Comparison of ENCODE assay signal across 1 cellular context in genomic region chr6:42429042-42429574, GRCh38.
TF ChIP-seq lines count a peak whose summit lies in the region.

No MANE protein-coding gene starts in this region.

TF ChIP-seq in HCT116, 20 proteins besides CTCF, POLR2A, EP300 and RAD21 (continued from another document):
- TF ChIP-seq ZBTB33 (IDR thresholded peaks at IDR 0.05; ENCODE audit: extremely low read depth, insufficient replicate concordance, low read length) (no peak), EZH2 (IDR thresholded peaks at IDR 0.05) (no peak), MAX (IDR thresholded peaks at IDR 0.05) (no peak), FOSL1 (IDR thresholded peaks at IDR 0.05; ENCODE audit: low read depth) (no peak), EGR1 (IDR thresholded peaks at IDR 0.05; ENCODE audit: low read depth) (no peak), YY1 (IDR thresholded peaks at IDR 0.05; ENCODE audit: extremely low read depth, insufficient replicate concordance, low read depth, low read length) (no peak), JUND (IDR thresholded peaks at IDR 0.05) (no peak), SIN3A (IDR thresholded peaks at IDR 0.05; ENCODE audit: low read depth) (no peak), CEBPB (IDR thresholded peaks at IDR 0.05; ENCODE audit: low read depth) (no peak), TCF7L2 (IDR thresholded peaks at IDR 0.05; ENCODE audit: borderline replicate concordance, extremely low read depth, insufficient read depth, insufficient read length) (no peak), CBX3 (IDR thresholded peaks at IDR 0.05; ENCODE audit: low read depth) (no peak)
- TF ChIP-seq, protein P1, sequence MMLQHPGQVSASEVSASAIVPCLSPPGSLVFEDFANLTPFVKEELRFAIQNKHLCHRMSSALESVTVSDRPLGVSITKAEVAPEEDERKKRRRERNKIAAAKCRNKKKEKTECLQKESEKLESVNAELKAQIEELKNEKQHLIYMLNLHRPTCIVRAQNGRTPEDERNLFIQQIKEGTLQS (IDR thresholded peaks at IDR 0.05) = no peak
- TF ChIP-seq, protein P2, sequence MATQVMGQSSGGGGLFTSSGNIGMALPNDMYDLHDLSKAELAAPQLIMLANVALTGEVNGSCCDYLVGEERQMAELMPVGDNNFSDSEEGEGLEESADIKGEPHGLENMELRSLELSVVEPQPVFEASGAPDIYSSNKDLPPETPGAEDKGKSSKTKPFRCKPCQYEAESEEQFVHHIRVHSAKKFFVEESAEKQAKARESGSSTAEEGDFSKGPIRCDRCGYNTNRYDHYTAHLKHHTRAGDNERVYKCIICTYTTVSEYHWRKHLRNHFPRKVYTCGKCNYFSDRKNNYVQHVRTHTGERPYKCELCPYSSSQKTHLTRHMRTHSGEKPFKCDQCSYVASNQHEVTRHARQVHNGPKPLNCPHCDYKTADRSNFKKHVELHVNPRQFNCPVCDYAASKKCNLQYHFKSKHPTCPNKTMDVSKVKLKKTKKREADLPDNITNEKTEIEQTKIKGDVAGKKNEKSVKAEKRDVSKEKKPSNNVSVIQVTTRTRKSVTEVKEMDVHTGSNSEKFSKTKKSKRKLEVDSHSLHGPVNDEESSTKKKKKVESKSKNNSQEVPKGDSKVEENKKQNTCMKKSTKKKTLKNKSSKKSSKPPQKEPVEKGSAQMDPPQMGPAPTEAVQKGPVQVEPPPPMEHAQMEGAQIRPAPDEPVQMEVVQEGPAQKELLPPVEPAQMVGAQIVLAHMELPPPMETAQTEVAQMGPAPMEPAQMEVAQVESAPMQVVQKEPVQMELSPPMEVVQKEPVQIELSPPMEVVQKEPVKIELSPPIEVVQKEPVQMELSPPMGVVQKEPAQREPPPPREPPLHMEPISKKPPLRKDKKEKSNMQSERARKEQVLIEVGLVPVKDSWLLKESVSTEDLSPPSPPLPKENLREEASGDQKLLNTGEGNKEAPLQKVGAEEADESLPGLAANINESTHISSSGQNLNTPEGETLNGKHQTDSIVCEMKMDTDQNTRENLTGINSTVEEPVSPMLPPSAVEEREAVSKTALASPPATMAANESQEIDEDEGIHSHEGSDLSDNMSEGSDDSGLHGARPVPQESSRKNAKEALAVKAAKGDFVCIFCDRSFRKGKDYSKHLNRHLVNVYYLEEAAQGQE (IDR thresholded peaks at IDR 0.05; ENCODE audit: low read depth) = no peak
